1 cellular context compared by ENCODE assay signal in the genomic region with DNA sequence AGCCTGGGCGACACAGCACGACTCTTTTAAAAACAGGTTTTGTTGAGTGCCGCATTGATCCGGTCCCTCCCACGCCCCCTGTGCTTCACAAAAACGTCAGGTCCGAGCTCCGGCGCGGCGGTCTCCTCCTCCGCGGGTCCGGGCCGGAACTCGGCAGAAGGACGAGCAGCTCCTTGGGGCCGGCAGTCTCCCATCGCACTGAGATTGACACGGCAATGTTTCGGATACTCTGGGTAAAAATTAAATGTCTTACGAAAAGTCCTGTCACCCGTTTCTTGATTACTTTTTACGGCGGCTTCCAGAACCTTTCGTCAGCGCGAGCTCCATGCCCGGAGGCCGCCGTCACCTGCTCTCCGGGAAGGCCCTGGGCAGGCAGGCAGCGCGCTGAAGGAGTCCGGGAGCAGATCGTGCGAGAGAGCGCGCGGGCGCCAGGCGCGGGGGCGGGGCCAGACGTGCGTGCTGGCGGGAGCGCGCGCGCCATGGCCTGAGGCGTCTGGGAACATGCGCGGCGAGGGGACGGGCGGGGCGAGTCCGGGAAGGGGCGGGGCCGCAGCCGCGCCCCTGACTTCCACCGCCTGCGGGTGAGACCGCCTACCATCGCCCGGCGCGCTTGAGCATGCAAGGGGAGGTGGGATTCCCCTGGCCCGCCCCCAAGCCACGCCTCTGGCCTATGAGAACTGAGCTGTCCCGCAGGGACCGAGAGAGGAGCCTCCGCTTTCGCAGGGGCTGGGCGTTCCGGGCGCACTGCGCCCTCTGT.
A peak's percentile ranks its signal among the peaks of the same experiment; 100 is the strongest.
TF ChIP-seq lines count a peak whose summit lies in the region.

No MANE protein-coding gene starts in this region.

TF ChIP-seq in A549, 52 proteins besides CTCF, POLR2A, EP300 and RAD21 (continued from another document):
- TF ChIP-seq, protein P1, sequence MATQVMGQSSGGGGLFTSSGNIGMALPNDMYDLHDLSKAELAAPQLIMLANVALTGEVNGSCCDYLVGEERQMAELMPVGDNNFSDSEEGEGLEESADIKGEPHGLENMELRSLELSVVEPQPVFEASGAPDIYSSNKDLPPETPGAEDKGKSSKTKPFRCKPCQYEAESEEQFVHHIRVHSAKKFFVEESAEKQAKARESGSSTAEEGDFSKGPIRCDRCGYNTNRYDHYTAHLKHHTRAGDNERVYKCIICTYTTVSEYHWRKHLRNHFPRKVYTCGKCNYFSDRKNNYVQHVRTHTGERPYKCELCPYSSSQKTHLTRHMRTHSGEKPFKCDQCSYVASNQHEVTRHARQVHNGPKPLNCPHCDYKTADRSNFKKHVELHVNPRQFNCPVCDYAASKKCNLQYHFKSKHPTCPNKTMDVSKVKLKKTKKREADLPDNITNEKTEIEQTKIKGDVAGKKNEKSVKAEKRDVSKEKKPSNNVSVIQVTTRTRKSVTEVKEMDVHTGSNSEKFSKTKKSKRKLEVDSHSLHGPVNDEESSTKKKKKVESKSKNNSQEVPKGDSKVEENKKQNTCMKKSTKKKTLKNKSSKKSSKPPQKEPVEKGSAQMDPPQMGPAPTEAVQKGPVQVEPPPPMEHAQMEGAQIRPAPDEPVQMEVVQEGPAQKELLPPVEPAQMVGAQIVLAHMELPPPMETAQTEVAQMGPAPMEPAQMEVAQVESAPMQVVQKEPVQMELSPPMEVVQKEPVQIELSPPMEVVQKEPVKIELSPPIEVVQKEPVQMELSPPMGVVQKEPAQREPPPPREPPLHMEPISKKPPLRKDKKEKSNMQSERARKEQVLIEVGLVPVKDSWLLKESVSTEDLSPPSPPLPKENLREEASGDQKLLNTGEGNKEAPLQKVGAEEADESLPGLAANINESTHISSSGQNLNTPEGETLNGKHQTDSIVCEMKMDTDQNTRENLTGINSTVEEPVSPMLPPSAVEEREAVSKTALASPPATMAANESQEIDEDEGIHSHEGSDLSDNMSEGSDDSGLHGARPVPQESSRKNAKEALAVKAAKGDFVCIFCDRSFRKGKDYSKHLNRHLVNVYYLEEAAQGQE (IDR thresholded peaks at IDR 0.05) = no peak
- no peak for TF ChIP-seq FOSB (CRISPR knock-in tag; IDR thresholded peaks at IDR 0.05)
- 0 out of 4 replicates have a peak, but pooled peaks of 1 of the 2 experiments have one; percentile 4 for TF ChIP-seq CEBPB (IDR thresholded peaks at IDR 0.05)
- TF ChIP-seq CBX8 (IDR thresholded peaks at IDR 0.05) = no peak
- TF ChIP-seq GATA3 (IDR thresholded peaks at IDR 0.05; ENCODE audit: borderline replicate concordance) = no peak
- no peak for TF ChIP-seq FOSL2 (IDR thresholded peaks at IDR 0.05)
- no peak for TF ChIP-seq FOSL2 (CRISPR knock-in tag; IDR thresholded peaks at IDR 0.05)
- TF ChIP-seq, protein P2, sequence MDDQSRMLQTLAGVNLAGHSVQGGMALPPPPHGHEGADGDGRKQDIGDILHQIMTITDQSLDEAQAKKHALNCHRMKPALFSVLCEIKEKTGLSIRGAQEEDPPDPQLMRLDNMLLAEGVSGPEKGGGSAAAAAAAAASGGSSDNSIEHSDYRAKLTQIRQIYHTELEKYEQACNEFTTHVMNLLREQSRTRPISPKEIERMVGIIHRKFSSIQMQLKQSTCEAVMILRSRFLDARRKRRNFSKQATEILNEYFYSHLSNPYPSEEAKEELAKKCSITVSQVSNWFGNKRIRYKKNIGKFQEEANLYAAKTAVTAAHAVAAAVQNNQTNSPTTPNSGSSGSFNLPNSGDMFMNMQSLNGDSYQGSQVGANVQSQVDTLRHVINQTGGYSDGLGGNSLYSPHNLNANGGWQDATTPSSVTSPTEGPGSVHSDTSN (IDR thresholded peaks at IDR 0.05) = no peak
- peak; percentile 97; the same call in 1 of the 3 replicates for TF ChIP-seq SMC3 (IDR thresholded peaks at IDR 0.05)
- TF ChIP-seq, protein P3, sequence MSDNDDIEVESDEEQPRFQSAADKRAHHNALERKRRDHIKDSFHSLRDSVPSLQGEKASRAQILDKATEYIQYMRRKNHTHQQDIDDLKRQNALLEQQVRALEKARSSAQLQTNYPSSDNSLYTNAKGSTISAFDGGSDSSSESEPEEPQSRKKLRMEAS (IDR thresholded peaks at IDR 0.05) = peak; percentile 63; the same call in 1 of the 2 replicates
- TF ChIP-seq ZNF302 (CRISPR knock-in tag; IDR thresholded peaks at IDR 0.05) = no peak
- no peak for TF ChIP-seq FOXS1 (CRISPR knock-in tag; IDR thresholded peaks at IDR 0.05)
- no peak for TF ChIP-seq KDM1A (IDR thresholded peaks at IDR 0.05; ENCODE audit: low read depth)
- TF ChIP-seq NFE2L2 (conservative IDR thresholded peaks at IDR 0.05; ENCODE audit: low read length) = no peak; the same call in 1 of the 2 replicates
- TF ChIP-seq, protein P4, sequence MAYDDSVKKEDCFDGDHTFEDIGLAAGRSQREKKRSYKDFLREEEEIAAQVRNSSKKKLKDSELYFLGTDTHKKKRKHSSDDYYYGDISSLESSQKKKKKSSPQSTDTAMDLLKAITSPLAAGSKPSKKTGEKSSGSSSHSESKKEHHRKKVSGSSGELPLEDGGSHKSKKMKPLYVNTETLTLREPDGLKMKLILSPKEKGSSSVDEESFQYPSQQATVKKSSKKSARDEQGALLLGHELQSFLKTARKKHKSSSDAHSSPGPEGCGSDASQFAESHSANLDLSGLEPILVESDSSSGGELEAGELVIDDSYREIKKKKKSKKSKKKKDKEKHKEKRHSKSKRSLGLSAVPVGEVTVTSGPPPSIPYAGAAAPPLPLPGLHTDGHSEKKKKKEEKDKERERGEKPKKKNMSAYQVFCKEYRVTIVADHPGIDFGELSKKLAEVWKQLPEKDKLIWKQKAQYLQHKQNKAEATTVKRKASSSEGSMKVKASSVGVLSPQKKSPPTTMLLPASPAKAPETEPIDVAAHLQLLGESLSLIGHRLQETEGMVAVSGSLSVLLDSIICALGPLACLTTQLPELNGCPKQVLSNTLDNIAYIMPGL (CRISPR knock-in tag; IDR thresholded peaks at IDR 0.05; ENCODE audit: borderline replicate concordance) = no peak
- no peak for TF ChIP-seq ESRRA (IDR thresholded peaks at IDR 0.05; ENCODE audit: borderline replicate concordance, low read length)
- TF ChIP-seq ZSCAN20 (CRISPR knock-in tag; IDR thresholded peaks at IDR 0.05) = no peak
- no peak for TF ChIP-seq RNF2 (IDR thresholded peaks at IDR 0.05; ENCODE audit: borderline replicate concordance, low read depth)
- TF ChIP-seq ZC3H11A (IDR thresholded peaks at IDR 0.05) = no peak
- TF ChIP-seq MAZ (IDR thresholded peaks at IDR 0.05; ENCODE audit: borderline replicate concordance, low read depth, low read length) = peak; percentile 61
- no peak for TF ChIP-seq RFX5 (IDR thresholded peaks at IDR 0.05)
- TF ChIP-seq MYC (IDR thresholded peaks at IDR 0.05; ENCODE audit: borderline replicate concordance, low read length) = peak; percentile 40; the same call in 1 of the 2 replicates
- TF ChIP-seq, protein P5, sequence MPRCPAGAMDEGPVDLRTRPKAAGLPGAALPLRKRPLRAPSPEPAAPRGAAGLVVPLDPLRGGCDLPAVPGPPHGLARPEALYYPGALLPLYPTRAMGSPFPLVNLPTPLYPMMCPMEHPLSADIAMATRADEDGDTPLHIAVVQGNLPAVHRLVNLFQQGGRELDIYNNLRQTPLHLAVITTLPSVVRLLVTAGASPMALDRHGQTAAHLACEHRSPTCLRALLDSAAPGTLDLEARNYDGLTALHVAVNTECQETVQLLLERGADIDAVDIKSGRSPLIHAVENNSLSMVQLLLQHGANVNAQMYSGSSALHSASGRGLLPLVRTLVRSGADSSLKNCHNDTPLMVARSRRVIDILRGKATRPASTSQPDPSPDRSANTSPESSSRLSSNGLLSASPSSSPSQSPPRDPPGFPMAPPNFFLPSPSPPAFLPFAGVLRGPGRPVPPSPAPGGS (IDR thresholded peaks at IDR 0.05) = peak; percentile 85; the same call in 2 of the 3 replicates
- TF ChIP-seq RARB (CRISPR knock-in tag; IDR thresholded peaks at IDR 0.05) = no peak
- TF ChIP-seq HDAC2 (IDR thresholded peaks at IDR 0.05) = no peak
- no peak for TF ChIP-seq NR3C1 (IDR thresholded peaks at IDR 0.05)
- TF ChIP-seq MAFK (IDR thresholded peaks at IDR 0.05; ENCODE audit: partially characterized antibody) = no peak
TF ChIP-seq in A549: peak in this region for 11.
